1 cellular context compared by ENCODE assay signal in the genomic region with DNA sequence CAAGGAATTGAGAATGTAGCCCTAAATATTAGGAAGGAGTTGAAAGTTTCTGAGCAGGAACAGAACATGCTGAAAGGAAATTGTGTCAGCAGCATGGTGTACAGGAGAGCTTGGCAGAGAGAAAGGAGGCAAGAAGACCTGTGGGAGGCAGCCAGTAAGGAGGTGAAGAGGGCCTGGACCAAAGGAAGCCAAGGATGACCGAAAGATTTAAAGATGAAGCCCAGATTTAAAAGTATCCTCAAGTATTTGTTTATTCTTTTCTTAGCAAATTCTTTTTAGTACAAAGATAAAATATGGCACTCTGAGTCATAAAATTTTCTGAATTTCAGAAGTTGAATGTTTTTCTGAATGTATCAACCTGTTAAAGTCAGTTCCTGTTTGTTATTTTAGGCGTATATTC.
TF ChIP-seq lines count a peak whose summit lies in the region.

No MANE protein-coding gene starts in this region.

TF ChIP-seq in SK-N-SH treated with all-trans-retinoic acid at 6 μM for 48 hours, 23 proteins besides CTCF, POLR2A, EP300 and RAD21 (continued from another document):
- TF ChIP-seq SNAI2 (CRISPR knock-in tag; IDR thresholded peaks at IDR 0.05) (no peak), TCF4 (CRISPR knock-in tag; IDR thresholded peaks at IDR 0.05; ENCODE audit: borderline replicate concordance) (no peak), ESRRG (CRISPR knock-in tag; IDR thresholded peaks at IDR 0.05) (no peak)
- TF ChIP-seq, protein P1, sequence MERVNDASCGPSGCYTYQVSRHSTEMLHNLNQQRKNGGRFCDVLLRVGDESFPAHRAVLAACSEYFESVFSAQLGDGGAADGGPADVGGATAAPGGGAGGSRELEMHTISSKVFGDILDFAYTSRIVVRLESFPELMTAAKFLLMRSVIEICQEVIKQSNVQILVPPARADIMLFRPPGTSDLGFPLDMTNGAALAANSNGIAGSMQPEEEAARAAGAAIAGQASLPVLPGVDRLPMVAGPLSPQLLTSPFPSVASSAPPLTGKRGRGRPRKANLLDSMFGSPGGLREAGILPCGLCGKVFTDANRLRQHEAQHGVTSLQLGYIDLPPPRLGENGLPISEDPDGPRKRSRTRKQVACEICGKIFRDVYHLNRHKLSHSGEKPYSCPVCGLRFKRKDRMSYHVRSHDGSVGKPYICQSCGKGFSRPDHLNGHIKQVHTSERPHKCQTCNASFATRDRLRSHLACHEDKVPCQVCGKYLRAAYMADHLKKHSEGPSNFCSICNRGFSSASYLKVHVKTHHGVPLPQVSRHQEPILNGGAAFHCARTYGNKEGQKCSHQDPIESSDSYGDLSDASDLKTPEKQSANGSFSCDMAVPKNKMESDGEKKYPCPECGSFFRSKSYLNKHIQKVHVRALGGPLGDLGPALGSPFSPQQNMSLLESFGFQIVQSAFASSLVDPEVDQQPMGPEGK (CRISPR knock-in tag; IDR thresholded peaks at IDR 0.05; ENCODE audit: borderline replicate concordance) = no peak
